30 cellular contexts compared by ENCODE assay signal in the genomic region with DNA sequence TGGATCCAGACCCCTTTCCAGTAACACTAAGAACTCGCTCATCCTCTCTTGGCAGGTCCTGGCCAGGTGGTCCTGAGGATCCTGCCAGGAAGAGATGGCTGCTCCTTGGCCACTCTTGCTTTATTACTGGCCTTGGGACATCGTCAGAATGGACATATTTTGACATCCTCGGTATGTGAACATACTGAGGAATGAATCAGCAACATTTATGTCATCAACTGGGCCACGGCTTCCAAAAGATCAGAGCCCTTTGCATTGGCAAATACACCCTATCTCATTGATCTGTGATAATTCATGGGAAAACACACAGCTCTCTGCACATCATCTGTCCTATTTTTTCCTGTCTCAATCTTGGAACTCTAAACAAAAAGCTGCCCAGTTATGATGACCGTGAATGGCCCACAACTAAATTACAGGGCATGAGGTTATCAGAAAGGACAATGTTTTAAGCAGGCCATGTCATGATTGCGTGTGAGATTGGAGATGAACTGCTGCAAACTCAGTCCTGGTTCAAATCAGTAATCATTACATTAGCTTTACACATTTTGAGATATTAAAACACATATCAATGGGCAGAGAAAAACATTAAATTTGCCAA.
"Had no signal": no experiment of that assay in that cellular context is flagged by ENCODE, and none has a peak within 500 bp of the region (broad histone marks: within the 10 kb centered on the region; RNA-seq: fewer than 3 reads in every experiment).

No MANE protein-coding gene starts in this region.

- H3K27ac Mint-ChIP-seq: activated CD4-positive, alpha-beta memory T cell treated with anti-CD3 and anti-CD28 coated beads for 36 hours; activated CD4-positive, alpha-beta T cell treated with anti-CD3 and anti-CD28 coated beads, Interleukin-2, amount 10 ng/mL, durations not matched to agents 7 days and 5 days; activated naive CD4-positive, alpha-beta T cell treated with anti-CD3 and anti-CD28 coated beads, Interleukin-2, amount 50 U/mL, for 72 hours; activated naive CD8-positive, alpha-beta T cell treated with anti-CD3 and anti-CD28 coated beads, Interleukin-2, amount 50 U/mL, for 24 hours; brain had no signal

- H3K36me3 Mint-ChIP-seq: activated CD4-positive, alpha-beta memory T cell treated with anti-CD3 and anti-CD28 coated beads for 36 hours; activated naive CD4-positive, alpha-beta T cell treated with anti-CD3 and anti-CD28 coated beads, Interleukin-2, amount 50 U/mL, for 72 hours; brain had no signal

- H3K27me3 Mint-ChIP-seq: activated CD4-positive, alpha-beta memory T cell treated with anti-CD3 and anti-CD28 coated beads for 36 hours; activated CD4-positive, alpha-beta T cell treated with anti-CD3 and anti-CD28 coated beads, Interleukin-2, amount 10 ng/mL, durations not matched to agents 7 days and 5 days; activated naive CD8-positive, alpha-beta T cell treated with anti-CD3 and anti-CD28 coated beads, Interleukin-2, amount 50 U/mL, for 24 hours had no signal

- ATAC-seq: activated naive CD4-positive, alpha-beta T cell treated with anti-CD3 and anti-CD28 coated beads, Interleukin-2, amount 50 U/mL, for 72 hours; activated naive CD8-positive, alpha-beta T cell treated with anti-CD3 and anti-CD28 coated beads, Interleukin-2, amount 50 U/mL, for 24 hours; activated T-cell treated with anti-CD3 and anti-CD28 coated beads, Interleukin-2, amount 50 U/mL, for 4 hours; K562 had no signal

- DNase-seq: activated CD4-positive, alpha-beta memory T cell treated with anti-CD3 and anti-CD28 coated beads for 36 hours; activated CD4-positive, alpha-beta T cell treated with anti-CD3 and anti-CD28 coated beads, Interleukin-2, amount 10 ng/mL, durations not matched to agents 7 days and 5 days; activated CD4-positive, CD25-positive, alpha-beta regulatory T cell; activated CD8-positive, alpha-beta memory T cell treated with anti-CD3 and anti-CD28 coated beads for 24 hours; activated effector memory CD4-positive, alpha-beta T cell treated with anti-CD3 and anti-CD28 coated beads, Interleukin-2, amount 50 U/mL, for 16 hours; activated naive CD4-positive, alpha-beta T cell treated with Interleukin-2 at 50 U/mL for 16 hours; activated naive CD8-positive, alpha-beta T cell treated with anti-CD3 and anti-CD28 coated beads, Interleukin-2, amount 50 U/mL, for 24 hours; activated T-cell treated with anti-CD3 and anti-CD28 coated beads, Interleukin-2, amount 50 U/mL, for 4 hours; amygdala; Karpas-422; NCI-H1105 treated with DMSO at 0.1 percent for 48 hours; NCI-H1436 treated with DMSO at 0.1 percent for 48 hours; NCI-H187 treated with DMSO at 0.1 percent for 48 hours; NCI-H2081 treated with DMSO at 0.1 percent for 48 hours; NCI-H2171; NCI-H226; NCI-H526 treated with DMSO at 0.1 percent for 48 hours; NCI-H82; NK-92 treated with Interleukin-12 subunit alpha and Interleukin-12 subunit beta, amount 100 ng/mL, for 24 hours; OCI-M1; Peyer's patch; Right ventricle myocardium superior; SJCRH30; T-helper 2 cell had no signal

- H3K27ac ChIP-seq: cardiac muscle cell, Peyer's patch, RWPE1, SJCRH30, VCaP had no signal

- H3K9me3 Mint-ChIP-seq: activated T-cell treated with anti-CD3 and anti-CD28 coated beads, Interleukin-2, amount 50 U/mL, for 4 hours had no signal

- H3K4me3 Mint-ChIP-seq: activated CD4-positive, alpha-beta memory T cell treated with anti-CD3 and anti-CD28 coated beads for 36 hours; activated CD4-positive, alpha-beta T cell treated with anti-CD3 and anti-CD28 coated beads, Interleukin-2, amount 10 ng/mL, durations not matched to agents 7 days and 5 days; activated naive CD8-positive, alpha-beta T cell treated with anti-CD3 and anti-CD28 coated beads, Interleukin-2, amount 50 U/mL, for 24 hours; activated T-cell treated with anti-CD3 and anti-CD28 coated beads, Interleukin-2, amount 50 U/mL, for 4 hours; brain had no signal

- H3K4me1 Mint-ChIP-seq: activated CD4-positive, alpha-beta T cell treated with anti-CD3 and anti-CD28 coated beads, Interleukin-2, amount 10 ng/mL, durations not matched to agents 7 days and 5 days; activated naive CD8-positive, alpha-beta T cell treated with anti-CD3 and anti-CD28 coated beads, Interleukin-2, amount 50 U/mL, for 24 hours had no signal

- H3K4me3 ChIP-seq: cardiac muscle cell, K562, Peyer's patch, SJCRH30 had no signal

- H3K4me1 ChIP-seq: Peyer's patch, SJCRH30 had no signal

- H3K9me3 ChIP-seq: Peyer's patch, SJCRH30 had no signal

- H3K36me3 ChIP-seq: cardiac muscle cell, Peyer's patch, SJCRH30 had no signal

- H3K27me3 ChIP-seq: cardiac muscle cell, Peyer's patch, SJCRH30 had no signal
